13 cellular contexts compared by ENCODE assay signal in the genomic region with DNA sequence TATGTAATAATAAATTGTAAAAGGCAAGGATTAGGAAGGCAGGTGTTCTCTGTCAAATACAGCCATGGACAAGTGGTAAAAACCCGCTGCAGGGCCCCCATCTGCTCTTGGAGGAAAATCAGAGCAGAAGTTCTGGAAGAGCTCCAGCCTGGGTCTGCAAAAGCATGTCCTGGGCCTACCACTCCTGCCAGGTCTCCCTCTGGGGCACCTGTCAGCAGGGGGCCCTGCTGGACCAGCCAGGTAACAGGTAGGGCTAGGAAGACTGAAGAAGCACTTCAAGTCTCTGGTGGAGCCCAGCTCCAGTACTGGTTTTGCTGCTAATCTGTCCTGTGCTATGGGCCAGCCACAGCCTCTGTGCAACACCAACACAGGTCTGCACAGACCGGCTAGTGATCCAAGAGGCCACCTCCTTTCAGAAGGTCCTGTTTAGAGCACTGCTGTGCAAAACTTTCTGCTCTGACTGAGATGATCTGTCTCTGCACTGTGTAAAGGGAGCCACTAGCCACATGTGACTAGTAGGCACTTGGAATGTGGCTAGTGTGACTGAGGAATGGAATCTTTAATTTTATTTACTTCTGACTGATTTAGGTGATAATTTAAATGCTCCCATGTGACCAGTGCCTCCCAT. TPM values are rescaled to one million over a fixed set of nuclear protein-coding genes. Genes with fewer than 3 reads are reported as not detected.
DNase-seq lines count a peak whose midpoint lies in the region; ATAC-seq and TF ChIP-seq lines count a peak whose summit lies in the region.
"Had no signal": no experiment of that assay in that cellular context is flagged by ENCODE, and none has a peak within 500 bp of the region (broad histone marks: within the 10 kb centered on the region; RNA-seq: fewer than 3 reads in every experiment).

No MANE protein-coding gene starts in this region.

- H3K4me1 Mint-ChIP-seq in activated CD8-positive, alpha-beta T cell treated with anti-CD3 and anti-CD28 coated beads, Interleukin-2, amount 10 ng/mL, durations not matched to agents 7 days and 5 days (ENCODE audit: low read depth) = peaks cover 27% of the 10 kb centered on the region
- H3K4me1 Mint-ChIP-seq in osteocyte (ENCODE audit: unreplicated experiment) = peaks cover 59% of the 10 kb centered on the region

- H3K4me3 ChIP-seq in H7 (ENCODE audit: insufficient read depth, low read depth, low read length) = no peak overlapping the region
- H3K4me3 ChIP-seq: ovary, tibial nerve had no signal

- CTCF ChIA-PET in activated CD8-positive, alpha-beta T cell treated with anti-CD3 and anti-CD28 coated beads, Interleukin-2, amount 10 ng/mL, durations not matched to agents 7 days and 5 days (lab: Charles Lee) = interaction anchor here (1.5 to 2.3 kb wide), 3 partner anchors 13 to 115 kb away, joined by 5 to 7 read pairs (median 7); a partner anchor contains a TSS

- H3K27ac Mint-ChIP-seq in activated CD8-positive, alpha-beta T cell treated with anti-CD3 and anti-CD28 coated beads, Interleukin-2, amount 10 ng/mL, durations not matched to agents 7 days and 5 days = no peak overlapping the region
- H3K27ac Mint-ChIP-seq in osteocyte (ENCODE audit: unreplicated experiment) = peak overlapping the region; percentile 18

- H3K27me3 Mint-ChIP-seq in activated CD8-positive, alpha-beta T cell treated with anti-CD3 and anti-CD28 coated beads, Interleukin-2, amount 10 ng/mL, durations not matched to agents 7 days and 5 days (ENCODE audit: low read depth) = no peaks in the 10 kb centered on the region
- H3K27me3 Mint-ChIP-seq in osteocyte (ENCODE audit: unreplicated experiment) = no peaks in the 10 kb centered on the region

- H3K27me3 ChIP-seq in H7 (ENCODE audit: control insufficient read depth, insufficient read depth, low read length) = no peaks in the 10 kb centered on the region
- H3K27me3 ChIP-seq: ovary, tibial nerve had no signal

- POLR2A ChIA-PET in activated CD8-positive, alpha-beta T cell treated with anti-CD3 and anti-CD28 coated beads, Interleukin-2, amount 10 ng/mL, durations not matched to agents 7 days and 5 days (lab: Charles Lee) = no interaction called here

- peaks cover 14% of the 10 kb centered on the region for H3K36me3 Mint-ChIP-seq in activated CD8-positive, alpha-beta T cell treated with anti-CD3 and anti-CD28 coated beads, Interleukin-2, amount 10 ng/mL, durations not matched to agents 7 days and 5 days (ENCODE audit: low read depth)
- peaks cover 26% of the 10 kb centered on the region for H3K36me3 Mint-ChIP-seq in osteocyte (ENCODE audit: unreplicated experiment)

- no peak overlapping the region for H3K4me3 Mint-ChIP-seq in activated CD8-positive, alpha-beta T cell treated with anti-CD3 and anti-CD28 coated beads, Interleukin-2, amount 10 ng/mL, durations not matched to agents 7 days and 5 days
- H3K4me3 Mint-ChIP-seq in osteocyte (ENCODE audit: unreplicated experiment) = no peak overlapping the region

- H3K9me3 Mint-ChIP-seq in activated CD8-positive, alpha-beta T cell treated with anti-CD3 and anti-CD28 coated beads, Interleukin-2, amount 10 ng/mL, durations not matched to agents 7 days and 5 days (ENCODE audit: insufficient read depth) = no peaks in the 10 kb centered on the region
- no peaks in the 10 kb centered on the region for H3K9me3 Mint-ChIP-seq in osteocyte (ENCODE audit: unreplicated experiment)

- peak; percentile 23 for ATAC-seq in activated CD8-positive, alpha-beta T cell treated with anti-CD3 and anti-CD28 coated beads, Interleukin-2, amount 10 ng/mL, durations not matched to agents 7 days and 5 days
- ATAC-seq in HG03159 (IDR thresholded peaks at IDR 0.05; ENCODE audit: unreplicated experiment) (no peak), GM21367 (IDR thresholded peaks at IDR 0.05; ENCODE audit: unreplicated experiment) (no peak)

- DNase-seq in DMS53 (lab: John Stamatoyannopoulos, UW) = peak; percentile 60
- peak; percentile 57 for DNase-seq in H7
- DNase-seq in activated CD8-positive, alpha-beta T cell treated with anti-CD3 and anti-CD28 coated beads, Interleukin-2, amount 10 ng/mL, durations not matched to agents 7 days and 5 days = no peak
- no peak for DNase-seq in osteocyte (ENCODE audit: extremely low spot score, unreplicated experiment)
- no peak for DNase-seq in stimulated activated CD8-positive, alpha-beta memory T cell treated with anti-CD3 and anti-CD28 coated beads, Interleukin-4, amount 100 ng/mL, for 48 hours
- DNase-seq: activated CD4-positive, alpha-beta T cell treated with anti-CD3 and anti-CD28 coated beads, Interleukin-2, amount 50 U/mL, for 48 hours; amygdala; NCI-H345; SK-N-SH had no signal

- no peaks in the 10 kb centered on the region; the same call in 1 of the 2 replicates for H3K36me3 ChIP-seq in H7 (replicated peaks; ENCODE audit: control insufficient read depth, insufficient read depth, low read length)
- H3K36me3 ChIP-seq: ovary had no signal

- TF ChIP-seq CTCF in osteocyte (IDR thresholded peaks at IDR 0.05) = no peak

RNA-seq across cellular contexts. Expression of a gene that starts 30.2 kb away (rescaled TPM):
- 79.2 and 83.1 TPM in 2 replicates for total RNA-seq in H7 (2014; rRNA removed; shearing (Covaris generic))
- 10 to 100 TPM; 64.3 to 66.7 TPM for total RNA-seq in activated CD8-positive, alpha-beta T cell treated with anti-CD3 and anti-CD28 coated beads, Interleukin-2, amount 10 ng/mL, durations not matched to agents 7 days and 5 days
- 307 and 312 TPM in 2 replicates for total RNA-seq in osteocyte

RNA-seq across cellular contexts. Expression of a gene that starts 47.9 kb away (rescaled TPM):
- total RNA-seq in H7 (2014; rRNA removed; shearing (Covaris generic)) = not detected in 2 replicates
- not detected for total RNA-seq in activated CD8-positive, alpha-beta T cell treated with anti-CD3 and anti-CD28 coated beads, Interleukin-2, amount 10 ng/mL, durations not matched to agents 7 days and 5 days
- not detected in 2 replicates for total RNA-seq in osteocyte
- total RNA-seq: ovary, tibial nerve had no signal

Comparison
In these comparisons a context has a peak if more than half of its experiments do, and no peak if none do; other contexts are left out.
1. DNase-seq: peak in DMS53 (single experiment) and H7 (single experiment); none in activated CD8-positive, alpha-beta T cell treated with anti-CD3 and anti-CD28 coated beads, Interleukin-2, amount 10 ng/mL, durations not matched to agents 7 days and 5 days (single experiment), osteocyte (single experiment) and stimulated activated CD8-positive, alpha-beta memory T cell treated with anti-CD3 and anti-CD28 coated beads, Interleukin-4, amount 100 ng/mL, for 48 hours (single experiment).